In the genomic region with DNA sequence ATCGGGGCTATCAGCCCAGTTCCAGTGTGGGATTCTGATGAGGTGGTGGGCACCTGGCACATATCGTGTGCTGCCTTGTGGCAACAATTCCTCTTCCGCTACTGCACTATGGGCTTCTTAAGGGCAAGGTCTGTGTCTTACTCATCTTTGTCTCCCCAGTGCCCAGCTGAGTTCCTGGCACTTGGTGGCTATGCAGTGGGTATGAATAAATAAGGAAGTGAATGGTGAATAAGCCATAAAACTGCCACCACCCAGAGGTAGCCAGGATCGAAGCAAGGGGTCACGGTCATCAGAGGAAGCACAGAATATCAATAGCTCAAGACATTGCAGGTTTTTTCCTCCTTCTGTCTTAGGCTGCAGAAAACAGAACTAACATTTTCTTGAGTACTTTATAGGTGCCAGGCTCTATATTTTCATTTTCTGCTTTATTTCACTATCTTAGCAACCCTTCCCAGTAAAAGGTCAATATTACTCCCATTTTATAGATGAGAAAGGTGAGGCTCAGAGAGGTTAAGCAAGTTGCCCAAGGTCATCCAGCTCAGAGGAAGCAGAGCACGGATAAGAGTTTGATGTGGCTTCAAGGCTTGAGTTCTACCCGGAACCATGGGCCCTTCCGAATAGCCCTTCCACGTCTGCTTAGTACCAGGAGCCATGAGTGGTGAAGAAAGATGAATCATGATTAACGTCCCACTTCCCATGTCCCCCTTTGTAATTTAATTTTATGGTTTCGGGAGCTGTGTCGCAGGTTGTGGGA, we compare ENCODE assay signal across 1 cellular context.
TF ChIP-seq lines count a peak whose summit lies in the region.

No MANE protein-coding gene starts in this region.

TF ChIP-seq in H1, 55 proteins besides CTCF, POLR2A, EP300 and RAD21:
- TF ChIP-seq KDM1A (IDR thresholded peaks at IDR 0.05; ENCODE audit: borderline replicate concordance, low read length) (peak; percentile 77; the same call in 1 of the 2 replicates), TBP (IDR thresholded peaks at IDR 0.05; ENCODE audit: low read depth, low read length) (no peak), HDAC6 (IDR thresholded peaks at IDR 0.05; ENCODE audit: low read depth, low read length) (no peak), HDAC2 (IDR thresholded peaks at IDR 0.05; ENCODE audit: borderline replicate concordance in 1 of 2, low read depth in 2 of 2, low read length in 2 of 2) (0 out of 4 replicates have a peak, but pooled peaks of 1 of the 2 experiments have one; percentile 53)
